38 cellular contexts compared by ENCODE assay signal in the genomic region with DNA sequence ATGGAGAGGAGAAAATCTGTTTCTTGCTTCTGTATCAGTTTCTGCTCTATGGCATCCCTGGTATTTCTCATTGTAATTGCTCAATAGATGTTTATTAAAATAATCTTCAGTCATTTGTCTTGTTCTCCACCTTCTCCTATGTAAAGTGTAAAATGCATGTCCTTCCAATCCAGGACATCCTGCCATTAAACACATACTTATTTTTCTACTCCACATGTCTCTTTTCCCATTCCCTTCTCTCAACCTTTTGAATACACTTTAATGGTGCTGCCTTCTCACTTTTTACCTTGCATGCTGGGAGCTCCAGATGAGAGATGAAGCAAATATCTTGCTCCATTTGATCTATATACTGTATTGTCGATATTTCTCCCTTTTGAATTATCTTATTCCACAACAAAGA. TPM values are rescaled to one million over a fixed set of nuclear protein-coding genes. Genes with fewer than 3 reads are reported as not detected.
"Had no signal": no experiment of that assay in that cellular context is flagged by ENCODE, and none has a peak within 500 bp of the region (broad histone marks: within the 10 kb centered on the region; RNA-seq: fewer than 3 reads in every experiment).

No MANE protein-coding gene starts in this region.

- H3K27me3 ChIP-seq: MG63 had no signal

- H3K36me3 ChIP-seq: MG63 had no signal

- DNase-seq: Karpas-422, Kasumi-1, MG63, MM.1S, MV-4-11, NCI-H1048, NCI-H1092, NCI-H1092 treated with DMSO at 0.1 percent for 48 hours, NCI-H1105, NCI-H1105 treated with DMSO at 0.1 percent for 48 hours, NCI-H1417, NCI-H1417 treated with DMSO at 0.1 percent for 48 hours, NCI-H1436, NCI-H1436 treated with DMSO at 0.1 percent for 48 hours, NCI-H146, NCI-H1694, NCI-H1694 treated with DMSO at 0.1 percent for 48 hours, NCI-H187, NCI-H187 treated with DMSO at 0.1 percent for 48 hours, NCI-H1930, NCI-H2029, NCI-H2029 treated with DMSO at 0.1 percent for 48 hours, NCI-H2081, NCI-H2081 treated with DMSO at 0.1 percent for 48 hours, NCI-H2107, NCI-H2171, NCI-H2171 treated with DMSO at 0.1 percent for 48 hours, NCI-H2227 treated with DMSO at 0.1 percent for 48 hours, NCI-H226, NCI-H345, NCI-H446, NCI-H446 treated with DMSO at 0.1 percent for 48 hours, NCI-H510A, NCI-H510A treated with DMSO at 0.1 percent for 48 hours had no signal

- H3K9me3 ChIP-seq: MG63 had no signal

- H3K4me3 ChIP-seq: MG63 had no signal

RNA-seq across cellular contexts. Expression of a gene that starts 49.7 kb away (rescaled TPM):
- total RNA-seq: LHCN-M2, M059J, MCF 10A, NCI-H460 had no signal
